ENCODE assay signal across 14 cellular contexts in the genomic region with DNA sequence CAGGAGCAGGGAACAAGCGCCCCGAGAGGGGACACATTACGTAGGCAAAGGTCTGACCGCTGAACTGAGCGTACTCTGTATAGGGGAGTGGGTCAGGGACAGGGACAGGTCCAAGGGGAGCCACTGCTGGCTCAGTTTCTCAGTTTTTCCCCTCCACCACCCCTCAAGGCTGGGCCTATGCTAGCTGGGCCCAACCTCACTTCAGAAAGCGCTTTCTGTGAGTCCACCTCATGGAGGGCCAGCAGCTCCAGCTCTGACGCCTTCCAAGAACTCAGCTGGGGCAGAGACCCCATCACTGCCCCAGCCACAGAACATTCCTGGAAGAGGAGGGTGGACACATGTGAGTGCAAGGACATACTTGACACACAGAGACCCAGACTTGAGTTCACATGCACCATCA.
DNase-seq lines count a peak whose midpoint lies in the region; ATAC-seq and TF ChIP-seq lines count a peak whose summit lies in the region.
"Had no signal": no experiment of that assay in that cellular context is flagged by ENCODE, and none has a peak within 500 bp of the region (broad histone marks: within the 10 kb centered on the region; RNA-seq: fewer than 3 reads in every experiment).

No MANE protein-coding gene starts in this region.

- TF ChIP-seq CTCF in progenitor cell of endocrine pancreas (IDR thresholded peaks at IDR 0.05; ENCODE audit: unreplicated experiment), result no peak

- H3K27me3 Mint-ChIP-seq in progenitor cell of endocrine pancreas, result peaks cover 63% of the 10 kb centered on the region

- H3K36me3 Mint-ChIP-seq in progenitor cell of endocrine pancreas (ENCODE audit: insufficient read depth), result no peaks in the 10 kb centered on the region

- intact Hi-C loops in sciatic nerve (cut with DNase I), result no loop called here

- no peak overlapping the region for H3K4me3 Mint-ChIP-seq in progenitor cell of endocrine pancreas (ENCODE audit: low read depth)
- H3K4me3 Mint-ChIP-seq: HFFc6 had no signal

- H3K4me1 Mint-ChIP-seq in progenitor cell of endocrine pancreas (ENCODE audit: low read depth), result peaks cover 2% of the 10 kb centered on the region

- H3K27ac Mint-ChIP-seq in progenitor cell of endocrine pancreas, result no peak overlapping the region
- H3K27ac Mint-ChIP-seq: HFFc6 had no signal

- no peaks in the 10 kb centered on the region for H3K9me3 Mint-ChIP-seq in progenitor cell of endocrine pancreas (ENCODE audit: low read depth)
- H3K9me3 Mint-ChIP-seq: HFFc6 had no signal

- DNase-seq in activated effector memory CD4-positive, alpha-beta T cell treated with anti-CD3 and anti-CD28 coated beads, Interleukin-2, amount 50 U/mL, for 16 hours, result peak; percentile 34
- DNase-seq in activated effector memory CD4-positive, alpha-beta T cell treated with Interleukin-2 at 50 U/mL for 16 hours, result no peak
- peak; percentile 28 for DNase-seq in ecto neural progenitor cell (ENCODE audit: low spot score)
- no peak for DNase-seq in sciatic nerve (ENCODE audit: low spot score)
- peak; percentile 24 for DNase-seq in ureter (ENCODE audit: low spot score)
- DNase-seq in progenitor cell of endocrine pancreas (ENCODE audit: low spot score, unreplicated experiment), result no peak
- no peak for DNase-seq in C1 segment of cervical spinal cord (lab: John Stamatoyannopoulos, UW)
- DNase-seq in NCI-H446 treated with DMSO at 0.1 percent for 48 hours (lab: John Stamatoyannopoulos, UW), result no peak
- DNase-seq: COR-L47, HFFc6, NCI-H1436, NCI-H2029 treated with DMSO at 0.1 percent for 48 hours, NCI-H2171 treated with DMSO at 0.1 percent for 48 hours, NCI-H748 treated with DMSO at 0.1 percent for 48 hours had no signal

- peak; percentile 20 for ATAC-seq in sciatic nerve

Comparison
In these comparisons a context has a peak if more than half of its experiments do, and no peak if none do; other contexts are left out.
1. DNase-seq: peak in activated effector memory CD4-positive, alpha-beta T cell treated with anti-CD3 and anti-CD28 coated beads, Interleukin-2, amount 50 U/mL, for 16 hours (single experiment), ecto neural progenitor cell (single experiment) and ureter (single experiment); none in activated effector memory CD4-positive, alpha-beta T cell treated with Interleukin-2 at 50 U/mL for 16 hours (single experiment), sciatic nerve (single experiment), progenitor cell of endocrine pancreas (single experiment), C1 segment of cervical spinal cord (0 of 14) and NCI-H446 treated with DMSO at 0.1 percent for 48 hours (single experiment).